Comparison of ENCODE assay signal across 8 cellular contexts in the genomic region with DNA sequence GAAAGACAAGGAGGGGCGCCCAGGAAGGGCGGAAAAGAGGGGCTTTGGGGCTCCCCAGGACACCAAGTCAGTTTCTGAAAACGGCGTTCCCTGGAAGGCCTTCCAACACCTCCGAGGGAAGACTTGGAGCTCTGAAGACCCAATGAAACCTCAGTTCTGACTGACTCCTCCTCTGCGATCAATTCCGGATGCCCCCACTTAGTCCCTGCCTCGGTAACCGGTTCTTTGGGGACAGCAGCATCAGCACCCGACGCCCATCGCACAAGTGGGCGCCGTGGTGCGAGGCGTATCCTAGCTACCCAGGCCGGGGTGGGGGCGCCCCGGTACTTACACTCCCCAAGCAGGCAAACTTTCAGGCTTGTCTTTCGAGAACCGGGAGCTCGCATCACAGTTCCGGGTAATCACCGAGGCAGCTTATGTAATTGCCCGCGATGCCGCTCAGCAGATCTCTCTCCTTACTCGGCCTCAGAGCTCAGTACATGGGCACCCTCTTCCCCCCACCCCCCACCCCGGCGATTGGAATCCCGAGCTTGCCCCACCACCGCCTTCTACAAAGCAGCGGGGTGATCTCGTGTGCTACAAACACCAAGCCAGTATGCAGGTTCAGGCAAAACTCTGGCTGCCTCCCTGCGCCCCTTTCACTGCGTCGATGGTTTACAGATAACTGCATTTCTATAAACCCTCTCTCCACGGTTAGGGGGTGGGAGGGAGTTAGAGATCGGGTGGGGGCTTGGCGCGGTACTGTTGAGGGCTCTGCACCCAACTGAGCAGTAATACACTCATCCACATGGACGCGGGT. TPM values are rescaled to one million over a fixed set of nuclear protein-coding genes. Genes with fewer than 3 reads are reported as not detected.
DNase-seq lines count a peak whose midpoint lies in the region; ATAC-seq, FAIRE-seq and TF ChIP-seq lines count a peak whose summit lies in the region.

No MANE protein-coding gene starts in this region.

- H3K27ac ChIP-seq in body of pancreas, result no peak overlapping the region
- peak overlapping the region; percentile 89 for H3K27ac ChIP-seq in keratinocyte (ENCODE audit: control insufficient read depth, insufficient read depth, low read length)
- peak overlapping the region; percentile 27 to 66 (median 40) for H3K27ac ChIP-seq in transverse colon

- H3K9ac ChIP-seq in keratinocyte (ENCODE audit: control insufficient read depth, extremely low read depth, insufficient read depth, low read length), result peak overlapping the region; percentile 94

- in situ Hi-C loops in transverse colon (cut with MboI; ENCODE audit: low pct_ligation_motif_present in 1 of 4, low pct_unique_long_range_greater_than_20kb in 1 of 4, low sequenced_read_pairs in 3 of 4), result no loop called here

- H3K4me3 ChIP-seq in body of pancreas, result no peak overlapping the region
- H3K4me3 ChIP-seq in keratinocyte (ENCODE audit: control insufficient read depth in 2 of 3, extremely low read depth in 1 of 3, insufficient read depth in 2 of 3, low read depth in 1 of 3, low read length in 3 of 3), result peak overlapping the region; percentile 69 to 80 (median 71)
- H3K4me3 ChIP-seq in transverse colon, result peak overlapping the region in 2 of 4 donors; percentile 38 to 51

- DNase-seq in Right ventricle myocardium superior, result peak; percentile 34
- DNase-seq in cardiac septum (ENCODE audit: low spot score), result no peak
- DNase-seq in body of pancreas, result peak in 3 of 4 donors; percentile 13 to 30 (median 24)
- no peak for DNase-seq in keratinocyte (ENCODE audit: low read depth, low spot score)
- DNase-seq in transverse colon, result peak; percentile 18
- DNase-seq in SW 1271 (lab: John Stamatoyannopoulos, UW), result no peak
- DNase-seq in stimulated activated naive CD4-positive, alpha-beta T cell treated with Interleukin-2 at 50 U/mL for 16 hours (lab: John Stamatoyannopoulos, UW), result no peak
- no peak for DNase-seq in RCC 7860 (ENCODE audit: low spot score)

- H3K9me3 ChIP-seq in body of pancreas, result no peaks in the 10 kb centered on the region
- no peaks in the 10 kb centered on the region for H3K9me3 ChIP-seq in keratinocyte (ENCODE audit: control insufficient read depth, low read depth, low read length)
- H3K9me3 ChIP-seq in transverse colon, result no peaks in the 10 kb centered on the region

- H2AFZ ChIP-seq in keratinocyte (ENCODE audit: control insufficient read depth, low read length), result peak overlapping the region; percentile 56

- WGBS in body of pancreas, 2 donors, result 5 to 8% methylated on average over 14 to 43 of the region's 43 CpGs
- WGBS in transverse colon (ENCODE audit: low coverage in 1 of 2), 2 donors, result 4% methylated on average over 25 of the region's 43 CpGs; no CpG with 5 or more reads in 1 of the 2 donors

- H3K4me1 ChIP-seq in body of pancreas, result peaks cover 48% of the 10 kb centered on the region
- peaks cover 25% of the 10 kb centered on the region for H3K4me1 ChIP-seq in keratinocyte (ENCODE audit: control insufficient read depth, extremely low read depth, insufficient read depth, low read length)
- H3K4me1 ChIP-seq in transverse colon, result peaks cover 12 to 50% (median 42%) of the 10 kb centered on the region in 4 donors

- H3K79me2 ChIP-seq in keratinocyte (ENCODE audit: control insufficient read depth, insufficient read depth, low read length), result peaks cover 55% of the 10 kb centered on the region

- H3K9me1 ChIP-seq in keratinocyte (ENCODE audit: control insufficient read depth, extremely low read depth, insufficient read depth, low read length), result no peaks in the 10 kb centered on the region

- H4K20me1 ChIP-seq in keratinocyte (ENCODE audit: control insufficient read depth, extremely low read depth, insufficient read depth, low read length), result no peaks in the 10 kb centered on the region

- TF ChIP-seq POLR2A in body of pancreas (IDR thresholded peaks at IDR 0.05), result no peak
- no peak for TF ChIP-seq POLR2A in transverse colon (IDR thresholded peaks at IDR 0.05)

- ATAC-seq in Right ventricle myocardium superior (ENCODE audit: poor library complexity), result no peak
- ATAC-seq in body of pancreas, result no peak

- H3K36me3 ChIP-seq in body of pancreas (replicated peaks in 1 of 2; ENCODE audit: insufficient read depth in 1 of 2, low read depth in 2 of 2) (no peaks in the 10 kb centered on the region), keratinocyte (ENCODE audit: control insufficient read depth in 2 of 2, extremely low read depth in 1 of 2, insufficient read depth in 2 of 2, low read length in 2 of 2) (peaks cover 0 to 5% of the 10 kb centered on the region in 2 experiments), transverse colon (no peaks in the 10 kb centered on the region)

- no peak for TF ChIP-seq EP300 in transverse colon (IDR thresholded peaks at IDR 0.05; ENCODE audit: low read depth)

- dilution Hi-C loops in keratinocyte (cut with MboI; ENCODE audit: extremely low pct_ligation_motif_present, low sequenced_read_pairs), result no loop called here

- FAIRE-seq in keratinocyte (lab: Jason Lieb, UNC) (peak; percentile 13), RCC 7860 (lab: Jason Lieb, UNC) (no peak)

- H3K27me3 ChIP-seq in body of pancreas (peaks cover 0 to 48% of the 10 kb centered on the region in 2 donors), keratinocyte (ENCODE audit: control insufficient read depth, extremely low read depth, insufficient read depth, low read length) (no peaks in the 10 kb centered on the region), transverse colon (peaks cover 100% of the 10 kb centered on the region)

- intact Hi-C loops in Right ventricle myocardium superior (cut with DNase I), result no loop called here
- intact Hi-C loops in cardiac septum (cut with DNase I), result loop anchor here (10.0 kb wide), 1 partner anchor 204 kb away; no protein-coding TSS in a partner anchor
- intact Hi-C loops in body of pancreas (cut with DNase I), result no loop called here
- intact Hi-C loops in transverse colon (cut with DNase I; ENCODE audit: low total_unique reads), result no loop called here

- peak overlapping the region; percentile 100 for H3K4me2 ChIP-seq in keratinocyte (ENCODE audit: control insufficient read depth, extremely low read depth, insufficient read depth, low read depth, low read length)

- TF ChIP-seq CTCF in body of pancreas (IDR thresholded peaks at IDR 0.05), result no peak
- TF ChIP-seq CTCF in keratinocyte (optimal IDR thresholded peaks at IDR 0.05 in 1 of 3, IDR thresholded peaks at IDR 0.05 in 1 of 3, conservative IDR thresholded peaks at IDR 0.05 in 1 of 3; ENCODE audit: extremely low read depth in 1 of 3, insufficient read depth in 2 of 3, low read length in 3 of 3), result no peak
- no peak for TF ChIP-seq CTCF in transverse colon (IDR thresholded peaks at IDR 0.05)

RNA-seq across cellular contexts. Expression of a gene that starts 2.0 kb away (rescaled TPM):
- total RNA-seq in Right ventricle myocardium superior (0.81 TPM), cardiac septum (3.4 TPM), body of pancreas (1 to 10 TPM in 1 of 2 donors, under 1 TPM in 1; 0.78 to 6.6 TPM), transverse colon (under 1 TPM; 0.14 to 0.79 (median 0.39) TPM)
- 3.5 to 11.3 TPM (median 5.4 TPM) in 3 replicates for polyA plus RNA-seq in keratinocyte
- polyA plus RNA-seq in keratinocyte (2011; ENCODE audit: low read depth), result 5.2 TPM
- polyA plus RNA-seq in keratinocyte (2011; cell fraction: cytosol; rRNA removed), result 1.9 and 3.5 TPM in 2 replicates
- 25.7 and 30.6 TPM in 2 replicates for polyA plus RNA-seq in keratinocyte (2011; cell fraction: nucleus; rRNA removed)
- 3.7 and 13.5 TPM in 2 replicates for polyA plus RNA-seq in keratinocyte (2012; ENCODE audit: low replicate concordance)
- polyA minus RNA-seq in keratinocyte, result 20.5 to 79.6 TPM (median 25.8 TPM) in 3 replicates
- polyA minus RNA-seq in keratinocyte (2011; cell fraction: cytosol; rRNA and poly(A)+ RNA removed), result 15.0 TPM
- polyA minus RNA-seq in keratinocyte (2011; cell fraction: nucleus; rRNA and poly(A)+ RNA removed), result 104 and 127 TPM in 2 replicates

Comparison
In these comparisons a context has a peak if more than half of its experiments do, and no peak if none do; other contexts are left out.
1. DNase-seq: peak in Right ventricle myocardium superior (single experiment), body of pancreas (3 of 4) and transverse colon (single experiment); none in cardiac septum (single experiment), keratinocyte (single experiment), SW 1271 (0 of 2), stimulated activated naive CD4-positive, alpha-beta T cell treated with Interleukin-2 at 50 U/mL for 16 hours (single experiment) and RCC 7860 (single experiment).
2. H3K27ac ChIP-seq: peak in keratinocyte (single experiment) and transverse colon (4 of 4); none in body of pancreas (0 of 4).
3. H3K4me3 ChIP-seq: peak in keratinocyte (3 of 3); none in body of pancreas (0 of 2).